Comparison of ENCODE assay signal across 1 cellular context in genomic region chr13:48412100-48412556, GRCh38.
TF ChIP-seq lines count a peak whose summit lies in the region.

No MANE protein-coding gene starts in this region.

TF ChIP-seq in HEK293, 187 proteins besides CTCF, POLR2A, EP300 and RAD21 (continued from another document):
- no peak for TF ChIP-seq MZF1 (tag by site-specific recombination; IDR thresholded peaks at IDR 0.05; ENCODE audit: borderline replicate concordance)
- TF ChIP-seq KLF1 (tag by site-specific recombination; IDR thresholded peaks at IDR 0.05): no peak
- no peak for TF ChIP-seq HIC1 (tag by site-specific recombination; IDR thresholded peaks at IDR 0.05)
- no peak for TF ChIP-seq ZNF654 (tag by site-specific recombination; IDR thresholded peaks at IDR 0.05; ENCODE audit: low read depth)
- no peak for TF ChIP-seq YY2 (tag by site-specific recombination; IDR thresholded peaks at IDR 0.05)
- TF ChIP-seq ZNF48 (tag by site-specific recombination; IDR thresholded peaks at IDR 0.05): no peak
